In genomic region chr17:82656266-82656665, GRCh38 we compare ENCODE assay signal across 20 cellular contexts. TPM values are rescaled to one million over a fixed set of nuclear protein-coding genes. Genes with fewer than 3 reads are reported as not detected.
DNase-seq lines count a peak whose midpoint lies in the region; ATAC-seq, FAIRE-seq and TF ChIP-seq lines count a peak whose summit lies in the region.
"Had no signal": no experiment of that assay in that cellular context is flagged by ENCODE, and none has a peak within 500 bp of the region (broad histone marks: within the 10 kb centered on the region; RNA-seq: fewer than 3 reads in every experiment).

No MANE protein-coding gene starts in this region.

- H3K4me2 ChIP-seq in astrocyte (ENCODE audit: low read length), result no peak overlapping the region

- WGBS in esophagus squamous epithelium, 2 donors, result 87% methylated on average over 10 to 15 of the region's 16 CpGs

- no peaks in the 10 kb centered on the region for H3K79me2 ChIP-seq in astrocyte (ENCODE audit: insufficient read depth, low read length)

- H3K27ac ChIP-seq in astrocyte (ENCODE audit: low read depth, low read length) (no peak overlapping the region), lower lobe of right lung (no peak overlapping the region), esophagus squamous epithelium (no peak overlapping the region)

- DNase-seq in astrocyte (ENCODE audit: low read depth), result no peak
- DNase-seq in lower lobe of right lung, result peak; percentile 36
- DNase-seq in progenitor cell of endocrine pancreas (ENCODE audit: low spot score, unreplicated experiment), result no peak
- DNase-seq in esophagus squamous epithelium (lab: John Stamatoyannopoulos, UW), result no peak
- DNase-seq in Right ventricle myocardium inferior (ENCODE audit: missing footprints), result no peak
- no peak for DNase-seq in NCI-H526 (lab: John Stamatoyannopoulos, UW)
- DNase-seq: AML-193; CD4-positive, alpha-beta memory T cell; DMS153; DMS79; GDM1; H9; IMR-90 had no signal

- no peak overlapping the region for H3K4me3 ChIP-seq in astrocyte (ENCODE audit: insufficient read depth, low read depth, low read length)
- H3K4me3 ChIP-seq in lower lobe of right lung, result no peak overlapping the region
- no peak overlapping the region for H3K4me3 ChIP-seq in esophagus squamous epithelium
- H3K4me3 ChIP-seq: BLaER1 had no signal

- TF ChIP-seq POLR2A in esophagus squamous epithelium (IDR thresholded peaks at IDR 0.05), result no peak

- H3K4me1 ChIP-seq in astrocyte (ENCODE audit: insufficient read depth, low read length) (no peaks in the 10 kb centered on the region), lower lobe of right lung (no peaks in the 10 kb centered on the region), esophagus squamous epithelium (peaks cover 0 to 15% (median 0%) of the 10 kb centered on the region in 3 donors)

- H3K9me3 Mint-ChIP-seq in astrocyte (ENCODE audit: unreplicated experiment), result no peaks in the 10 kb centered on the region
- peaks cover 5% of the 10 kb centered on the region for H3K9me3 Mint-ChIP-seq in progenitor cell of endocrine pancreas (ENCODE audit: low read depth)
- H3K9me3 Mint-ChIP-seq: CD4-positive, alpha-beta memory T cell had no signal

- ATAC-seq in lower lobe of right lung (no peak), Right ventricle myocardium inferior (no peak)

- H3K36me3 ChIP-seq in astrocyte (ENCODE audit: insufficient read depth, low read length) (no peaks in the 10 kb centered on the region), lower lobe of right lung (peaks cover 25% of the 10 kb centered on the region), esophagus squamous epithelium (peaks cover 0 to 63% (median 0%) of the 10 kb centered on the region in 3 donors)

- no peaks in the 10 kb centered on the region for H4K20me1 ChIP-seq in astrocyte (ENCODE audit: insufficient read depth, low read length)
- H4K20me1 ChIP-seq: BLaER1 had no signal

- H3K9ac ChIP-seq in astrocyte (ENCODE audit: low read length), result no peak overlapping the region
- H3K9ac ChIP-seq: BLaER1 had no signal

- peak overlapping the region; percentile 6 for H3K27ac Mint-ChIP-seq in astrocyte (ENCODE audit: unreplicated experiment)
- peak overlapping the region; percentile 45 for H3K27ac Mint-ChIP-seq in progenitor cell of endocrine pancreas
- H3K27ac Mint-ChIP-seq: CD4-positive, alpha-beta memory T cell had no signal

- H3K4me1 Mint-ChIP-seq in astrocyte (ENCODE audit: low read depth, unreplicated experiment) (no peaks in the 10 kb centered on the region), progenitor cell of endocrine pancreas (ENCODE audit: low read depth) (peaks cover 10% of the 10 kb centered on the region)
- H3K4me1 Mint-ChIP-seq: CD4-positive, alpha-beta memory T cell; H9 had no signal

- H3K27me3 ChIP-seq in astrocyte (ENCODE audit: insufficient read depth, low read length) (no peaks in the 10 kb centered on the region), lower lobe of right lung (ENCODE audit: low read depth) (no peaks in the 10 kb centered on the region), esophagus squamous epithelium (no peaks in the 10 kb centered on the region)
- H3K27me3 ChIP-seq: BLaER1 had no signal

- peaks cover 23% of the 10 kb centered on the region for H3K36me3 Mint-ChIP-seq in astrocyte (ENCODE audit: low read depth, unreplicated experiment)
- H3K36me3 Mint-ChIP-seq in progenitor cell of endocrine pancreas (ENCODE audit: insufficient read depth), result peaks cover 23% of the 10 kb centered on the region
- H3K36me3 Mint-ChIP-seq: CD14-positive monocyte had no signal

- intact Hi-C loops in lower lobe of right lung (cut with DNase I), result no loop called here
- intact Hi-C loops in esophagus squamous epithelium (cut with DNase I), result no loop called here
- intact Hi-C loops in Right ventricle myocardium inferior (cut with DNase I), result no loop called here

- H3K9me3 ChIP-seq in astrocyte (ENCODE audit: insufficient read depth, low read depth, low read length), result no peaks in the 10 kb centered on the region
- no peaks in the 10 kb centered on the region for H3K9me3 ChIP-seq in lower lobe of right lung
- no peaks in the 10 kb centered on the region for H3K9me3 ChIP-seq in esophagus squamous epithelium
- H3K9me3 ChIP-seq: BLaER1 had no signal

- FAIRE-seq in astrocyte (lab: Jason Lieb, UNC), result no peak
- FAIRE-seq: A204.1, GM12892, GM18507, H1, HTR-8/SVneo had no signal

- no peak for TF ChIP-seq CTCF in astrocyte (IDR thresholded peaks at IDR 0.05; ENCODE audit: insufficient read depth, low read depth, low read length)
- no peak for TF ChIP-seq CTCF in lower lobe of right lung (IDR thresholded peaks at IDR 0.05)
- no peak for TF ChIP-seq CTCF in progenitor cell of endocrine pancreas (IDR thresholded peaks at IDR 0.05; ENCODE audit: unreplicated experiment)
- TF ChIP-seq CTCF in esophagus squamous epithelium (IDR thresholded peaks at IDR 0.05), result no peak

- H3K4me3 Mint-ChIP-seq in astrocyte (ENCODE audit: unreplicated experiment) (no peak overlapping the region), progenitor cell of endocrine pancreas (ENCODE audit: low read depth) (no peak overlapping the region)
- H3K4me3 Mint-ChIP-seq: CD14-positive monocyte; CD4-positive, alpha-beta memory T cell; H9 had no signal

- H3K27me3 Mint-ChIP-seq in astrocyte (ENCODE audit: low read depth, unreplicated experiment) (peaks cover 2% of the 10 kb centered on the region), progenitor cell of endocrine pancreas (no peaks in the 10 kb centered on the region)
- H3K27me3 Mint-ChIP-seq: CD4-positive, alpha-beta memory T cell had no signal

- no peak overlapping the region for H2AFZ ChIP-seq in astrocyte (ENCODE audit: low read depth, low read length)

RNA-seq across cellular contexts. Expression of gene WDR45B, which starts 8.0 kb away (rescaled TPM):
- total RNA-seq in astrocyte, result 74.3 and 75.4 TPM in 2 replicates
- total RNA-seq in lower lobe of right lung, result 66.1 TPM
- 75.8 and 77.6 TPM in 2 replicates for total RNA-seq in progenitor cell of endocrine pancreas
- 100 to 1,000 TPM in 1 of 4 donors, 10 to 100 TPM in 3; 85.1 to 104 (median 89.3) TPM for total RNA-seq in esophagus squamous epithelium
- total RNA-seq in Right ventricle myocardium inferior, result 38.0 TPM

RNA-seq across cellular contexts. Expression of gene RAB40B, which starts 42.2 kb away (rescaled TPM):
- 15.8 and 17.5 TPM in 2 replicates for total RNA-seq in astrocyte
- total RNA-seq in lower lobe of right lung, result 10.2 TPM
- total RNA-seq in progenitor cell of endocrine pancreas, result 13.3 and 14.3 TPM in 2 replicates
- total RNA-seq in esophagus squamous epithelium, result 10 to 100 TPM in 2 of 4 donors, 1 to 10 TPM in 2; 3.4 to 20.8 (median 9.8) TPM
- total RNA-seq in Right ventricle myocardium inferior, result 19.9 TPM
